In the genomic region with DNA sequence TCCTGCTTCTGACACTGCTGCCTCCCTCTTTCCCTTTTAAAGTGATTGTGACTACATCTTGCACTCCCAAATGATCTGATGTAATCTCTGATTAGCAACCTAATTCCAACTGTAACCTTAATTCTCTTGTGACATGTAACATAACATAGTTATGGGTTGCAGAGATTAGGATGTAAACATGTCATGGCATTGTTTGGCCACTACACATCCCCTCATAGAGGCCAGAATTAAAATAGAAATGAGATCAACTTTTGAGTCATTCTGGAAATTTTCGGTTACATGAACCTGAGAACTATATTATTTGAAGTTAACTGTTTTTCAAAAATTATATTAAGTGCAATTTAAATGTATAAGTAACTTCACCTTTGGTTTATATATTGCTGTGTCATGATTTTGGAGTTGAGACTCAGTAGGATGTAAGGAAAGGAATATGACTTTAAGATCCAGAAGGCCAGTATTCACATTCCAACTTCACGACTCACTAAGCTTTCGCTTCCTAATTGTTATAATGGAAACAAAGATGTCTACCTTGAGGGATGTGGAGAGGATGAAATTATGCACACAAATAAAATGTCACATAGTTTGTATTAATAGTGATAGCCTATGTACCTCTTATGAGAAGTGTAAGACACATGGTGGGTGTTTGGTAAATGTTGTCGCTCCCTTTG, we compare ENCODE assay signal across 18 cellular contexts.
"Had no signal": no experiment of that assay in that cellular context is flagged by ENCODE, and none has a peak within 500 bp of the region (broad histone marks: within the 10 kb centered on the region; RNA-seq: fewer than 3 reads in every experiment).

No MANE protein-coding gene starts in this region.

- H3K4me1 ChIP-seq: colonic mucosa, gastroesophageal sphincter, prostate gland, suprapubic skin, upper lobe of left lung had no signal

- H3K27ac Mint-ChIP-seq: activated naive CD8-positive, alpha-beta T cell; naive thymus-derived CD4-positive, alpha-beta T cell; T-helper 2 cell treated with Interferon-gamma antibody and Interleukin-4, amounts not matched to agents 5 μg/mL and 100 μg/mL, for 36 hours had no signal

- H3K27ac ChIP-seq: cardiac muscle cell, colonic mucosa, gastroesophageal sphincter, neutrophil, prostate gland, suprapubic skin, upper lobe of left lung had no signal

- H3K9me3 ChIP-seq: colonic mucosa, gastroesophageal sphincter, neutrophil, prostate gland, suprapubic skin, upper lobe of left lung had no signal

- H3K27me3 ChIP-seq: cardiac muscle cell, colonic mucosa, gastroesophageal sphincter, neutrophil, suprapubic skin, upper lobe of left lung had no signal

- DNase-seq: activated effector memory CD4-positive, alpha-beta T cell treated with Interleukin-2 at 50 U/mL for 16 hours; activated T-cell treated with anti-CD3 and anti-CD28 coated beads, Interleukin-2, amount 50 U/mL, for 1 hour; amygdala; colonic mucosa; effector CD4-positive, alpha-beta T cell; kidney glomerular epithelial cell; naive thymus-derived CD4-positive, alpha-beta T cell; stimulated activated CD4-positive, alpha-beta T cell treated with anti-CD3 and anti-CD28 coated beads, Interleukin-12 subunit alpha, Interleukin-12 subunit beta, amount 100 ng/mL, for 4 hours; stimulated activated naive CD4-positive, alpha-beta T cell treated with Interleukin-2 at 50 U/mL for 16 hours; upper lobe of left lung had no signal

- ATAC-seq: activated CD4-positive, CD25-positive, alpha-beta regulatory T cell treated with anti-CD3 and anti-CD28 coated beads, Interleukin-2, amount 50 U/mL, for 24 hours; gastroesophageal sphincter; naive thymus-derived CD4-positive, alpha-beta T cell had no signal

- H3K27me3 Mint-ChIP-seq: activated naive CD8-positive, alpha-beta T cell had no signal

- H3K36me3 Mint-ChIP-seq: activated naive CD8-positive, alpha-beta T cell; naive thymus-derived CD4-positive, alpha-beta T cell had no signal

- H3K4me1 Mint-ChIP-seq: naive thymus-derived CD4-positive, alpha-beta T cell had no signal

- H3K9me3 Mint-ChIP-seq: T-helper 2 cell treated with Interferon-gamma antibody and Interleukin-4, amounts not matched to agents 5 μg/mL and 100 μg/mL, for 36 hours had no signal

- H3K36me3 ChIP-seq: cardiac muscle cell, colonic mucosa, gastroesophageal sphincter, neutrophil, prostate gland, suprapubic skin, upper lobe of left lung had no signal

- H3K4me3 Mint-ChIP-seq: activated naive CD8-positive, alpha-beta T cell; naive thymus-derived CD4-positive, alpha-beta T cell; T-helper 2 cell treated with Interferon-gamma antibody and Interleukin-4, amounts not matched to agents 5 μg/mL and 100 μg/mL, for 36 hours had no signal

- H3K4me3 ChIP-seq: cardiac muscle cell, colonic mucosa, gastroesophageal sphincter, prostate gland, suprapubic skin, upper lobe of left lung had no signal
